18 cellular contexts compared by ENCODE assay signal in the genomic region with DNA sequence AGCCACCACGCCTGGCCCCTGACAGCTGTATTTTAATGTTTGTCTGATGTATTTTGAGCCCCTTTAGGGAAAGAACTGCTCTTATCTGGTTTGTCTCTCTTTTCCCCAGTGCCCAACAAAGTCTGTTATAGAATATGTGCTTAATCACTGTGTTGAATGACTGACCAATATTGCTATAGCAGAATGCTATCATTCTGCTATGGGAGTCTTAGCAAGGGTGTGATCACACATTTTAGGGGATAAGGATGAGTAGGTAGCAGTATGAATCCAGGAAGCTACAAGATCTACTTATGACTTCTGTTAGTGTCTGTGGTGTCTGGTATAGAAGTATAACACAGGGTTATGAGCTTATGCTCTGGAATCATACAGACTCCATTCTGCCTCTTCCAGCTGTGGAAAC.
"Had no signal": no experiment of that assay in that cellular context is flagged by ENCODE, and none has a peak within 500 bp of the region (broad histone marks: within the 10 kb centered on the region; RNA-seq: fewer than 3 reads in every experiment).

No MANE protein-coding gene starts in this region.

- H3K4me1 Mint-ChIP-seq: nephron progenitor cell had no signal

- H3K4me3 Mint-ChIP-seq: immature natural killer cell; memory B cell; mesothelial cell of epicardium; nephron progenitor cell; stimulated activated naive B cell treated with anti-CD40 and anti-IgM and Interleukin-4, amounts not matched to agents 10 μg/mL and 1 μg/mL and 100 μg/mL, for 72 hours had no signal

- H3K27me3 ChIP-seq: esophagus squamous epithelium, gastroesophageal sphincter, left lung, right lobe of liver had no signal

- H3K36me3 Mint-ChIP-seq: immature natural killer cell, mesothelial cell of epicardium had no signal

- H3K27me3 Mint-ChIP-seq: memory B cell; stimulated activated naive B cell treated with anti-CD40 and anti-IgM and Interleukin-4, amounts not matched to agents 10 μg/mL and 1 μg/mL and 100 μg/mL, for 72 hours had no signal

- H3K9me3 ChIP-seq: esophagus squamous epithelium, gastroesophageal sphincter, left lung, lower lobe of right lung, psoas muscle, right lobe of liver had no signal

- ATAC-seq: gastroesophageal sphincter; left lung; lower lobe of right lung; psoas muscle; right lobe of liver; stimulated activated naive B cell treated with anti-CD40 and anti-IgM and Interleukin-4, amounts not matched to agents 10 μg/mL and 1 μg/mL and 100 μg/mL, for 72 hours had no signal

- H3K27ac Mint-ChIP-seq: memory B cell; mesothelial cell of epicardium; nephron progenitor cell; stimulated activated naive B cell treated with anti-CD40 and anti-IgM and Interleukin-4, amounts not matched to agents 10 μg/mL and 1 μg/mL and 100 μg/mL, for 72 hours had no signal

- DNase-seq: effector memory CD4-positive, alpha-beta T cell; esophagus squamous epithelium; foreskin fibroblast; glutamatergic neuron; immature natural killer cell; left lung; lower lobe of right lung; nephron progenitor cell; psoas muscle; retina; right lobe of liver; stimulated activated CD4-positive, alpha-beta T cell treated with anti-CD3 and anti-CD28 coated beads, Interleukin-4, amount 100 ng/mL, for 24 hours; stimulated activated naive B cell treated with anti-CD40 and anti-IgM and Interleukin-4, amounts not matched to agents 10 μg/mL and 1 μg/mL and 100 μg/mL, for 72 hours had no signal

- H3K27ac ChIP-seq: epithelial cell of prostate, esophagus squamous epithelium, gastroesophageal sphincter, left lung, lower lobe of right lung, parathyroid adenoma, psoas muscle, right lobe of liver had no signal

- H3K9me3 Mint-ChIP-seq: immature natural killer cell; memory B cell; mesothelial cell of epicardium; nephron progenitor cell; stimulated activated naive B cell treated with anti-CD40 and anti-IgM and Interleukin-4, amounts not matched to agents 10 μg/mL and 1 μg/mL and 100 μg/mL, for 72 hours had no signal
